Comparison of ENCODE assay signal across 9 cellular contexts in the genomic region with DNA sequence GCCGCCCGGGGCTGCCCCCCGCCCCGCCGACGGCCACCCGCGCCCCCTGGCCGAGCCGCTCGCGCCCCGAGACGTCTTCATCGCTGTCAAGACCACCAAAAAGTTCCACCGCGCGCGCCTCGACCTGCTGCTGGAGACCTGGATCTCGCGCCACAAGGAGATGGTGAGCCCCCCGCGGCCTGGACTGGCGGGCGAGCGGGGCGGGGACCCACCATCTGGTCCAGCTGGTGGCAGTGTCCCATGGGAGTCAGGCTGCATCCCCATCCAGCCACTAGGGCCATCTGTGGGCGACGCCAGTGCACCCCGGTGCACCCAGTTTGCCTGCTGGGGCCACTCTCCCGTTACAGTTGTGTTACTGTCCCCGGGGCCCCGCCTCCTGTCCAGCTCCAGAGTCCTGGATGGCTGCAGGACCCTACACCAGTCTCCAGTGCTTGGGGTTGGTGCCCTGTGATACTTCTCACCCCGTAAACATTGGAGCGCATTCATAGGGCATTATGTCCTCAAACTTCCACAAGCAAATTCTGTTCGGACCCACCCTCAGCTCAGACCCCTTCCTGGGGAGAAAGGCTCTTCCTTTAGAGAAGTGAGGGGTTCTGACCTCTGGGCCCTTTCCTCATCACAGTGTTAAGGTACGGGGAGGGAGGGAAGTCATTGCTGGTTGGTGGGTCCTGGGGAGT. TPM values are rescaled to one million over a fixed set of nuclear protein-coding genes. Genes with fewer than 3 reads are reported as not detected.
A peak's percentile ranks its signal among the peaks of the same experiment; 100 is the strongest.
DNase-seq lines count a peak whose midpoint lies in the region; ATAC-seq, FAIRE-seq and TF ChIP-seq lines count a peak whose summit lies in the region.
"Had no signal": no experiment of that assay in that cellular context is flagged by ENCODE, and none has a peak within 500 bp of the region (broad histone marks: within the 10 kb centered on the region; RNA-seq: fewer than 3 reads in every experiment).

No MANE protein-coding gene starts in this region.

- no peak overlapping the region for H3K9ac ChIP-seq in GM12878 (ENCODE audit: control insufficient read depth, insufficient read depth, low read length)

- no peak for TF ChIP-seq EP300 in GM12878 (IDR thresholded peaks at IDR 0.05; ENCODE audit: borderline replicate concordance in 1 of 2, control insufficient read depth in 1 of 2, low read depth in 2 of 2, low read length in 2 of 2)

- H3K4me1 ChIP-seq in GM12878 (ENCODE audit: control insufficient read depth, insufficient read depth, low read length): peaks cover 21% of the 10 kb centered on the region

- DNase-seq in NOMO-1 treated with DMSO at 0.1 percent for 48 hours (lab: John Stamatoyannopoulos, UW; ENCODE audit: unreplicated experiment) (peak; percentile 8), NOMO-1 treated with dmso at 0.1 percent for 144 hours (lab: John Stamatoyannopoulos, UW; ENCODE audit: unreplicated experiment) (no peak), NCI-H2171 (lab: John Stamatoyannopoulos, UW) (peak; percentile 54), GM12878 (ENCODE audit: low read depth, low spot score) (no peak), lower leg skin (ENCODE audit: low spot score in 2 of 2) (peak in 1 of 2 donors; percentile 89), type B pancreatic cell (ENCODE audit: extremely low spot score, unreplicated experiment) (no peak)
- no peak for DNase-seq in effector CD4-positive, alpha-beta T cell

- RAD21 ChIA-PET in GM12878 (lab: Charles Lee; ENCODE audit: unreplicated experiment): interaction anchor here (0.7 to 1.2 kb wide), 3 partner anchors 9 to 46 kb away, joined by 3 to 4 read pairs (median 3); no protein-coding TSS in a partner anchor

- WGBS in GM12878 (ENCODE audit: insufficient coverage, insufficient replicate concordance, low lambda C conversion rate, missing lambda C conversion rate): 3% methylated on average over 18 of the region's 38 CpGs
- WGBS in lower leg skin, 2 donors: 3 to 4% methylated on average over 14 to 30 of the region's 38 CpGs

- H3K9me3 Mint-ChIP-seq in type B pancreatic cell: no peaks in the 10 kb centered on the region

- peaks cover 25% of the 10 kb centered on the region for H3K4me1 Mint-ChIP-seq in type B pancreatic cell (ENCODE audit: unreplicated experiment)

- TF ChIP-seq CTCF in GM12878 (IDR thresholded peaks at IDR 0.05 in 2 of 3, conservative IDR thresholded peaks at IDR 0.05 in 1 of 3; ENCODE audit: control insufficient read depth in 2 of 3, extremely low read depth in 1 of 3, insufficient read depth in 1 of 3, low read depth in 3 of 3, low read length in 3 of 3) (0 out of 6 replicates have a peak, but pooled peaks of 1 of the 3 experiments have one; percentile 3), lower leg skin (IDR thresholded peaks at IDR 0.05) (no peak), type B pancreatic cell (conservative IDR thresholded peaks at IDR 0.05) (no peak)

- peak overlapping the region; percentile 44 for H3K4me2 ChIP-seq in GM12878 (ENCODE audit: control insufficient read depth, insufficient read depth)

- peaks cover 31% of the 10 kb centered on the region for H3K27me3 Mint-ChIP-seq in type B pancreatic cell

- H3K36me3 ChIP-seq in GM12878 (ENCODE audit: control insufficient read depth in 2 of 2, insufficient read depth in 2 of 2, low read length in 1 of 2): no peaks in the 10 kb centered on the region

- peak overlapping the region; percentile 22; the same call in 1 of the 2 replicates for H3K4me3 ChIP-seq in GM12878
- peak overlapping the region; percentile 47 for H3K4me3 ChIP-seq in lower leg skin (ENCODE audit: low read depth, poor library complexity, severe bottlenecking)

- no peak for TF ChIP-seq RAD21 in GM12878 (IDR thresholded peaks at IDR 0.05; ENCODE audit: insufficient read depth, low read depth, low read length)

- H4K20me1 ChIP-seq in GM12878 (ENCODE audit: control insufficient read depth, insufficient read depth): no peaks in the 10 kb centered on the region

- H2AFZ ChIP-seq in GM12878 (ENCODE audit: control insufficient read depth, low read depth, low read length): no peak overlapping the region

- peaks cover 0 to 11% of the 10 kb centered on the region in 2 experiments; a peak in 3 of 4 replicates for H3K27me3 ChIP-seq in GM12878 (replicated peaks in 1 of 2; ENCODE audit: control insufficient read depth in 2 of 2, insufficient read depth in 2 of 2, low read length in 1 of 2)
- H3K27me3 ChIP-seq: adrenal gland had no signal

- H3K9me3 ChIP-seq in GM12878 (replicated peaks; ENCODE audit: control insufficient read depth, insufficient read depth, low read length): no peaks in the 10 kb centered on the region
- H3K9me3 ChIP-seq: adrenal gland had no signal

- H3K4me3 Mint-ChIP-seq in type B pancreatic cell: peak overlapping the region; percentile 88

- H3K27ac ChIP-seq in GM12878 (ENCODE audit: control insufficient read depth, insufficient read depth): no peak overlapping the region

- peak overlapping the region; percentile 31 for H3K27ac Mint-ChIP-seq in type B pancreatic cell

- no TSS peak for BruUV-seq in GM12878 (replicated peaks; lab: Mats Ljungman, UMichigan)

- POLR2A ChIA-PET in GM12878 (lab: Charles Lee): interaction anchor here (1.0 to 2.3 kb wide), 2 partner anchors 10 to 33 kb away, joined by 4 to 8 read pairs; no protein-coding TSS in a partner anchor

- in situ Hi-C loops in GM12878 (cut with MboI): no loop called here

- SMC1A ChIA-PET in GM12878 (lab: Charles Lee; ENCODE audit: uncharacterized antibody, unreplicated experiment): no interaction called here

- TF ChIP-seq POLR2A in GM12878 (IDR thresholded peaks at IDR 0.05; ENCODE audit: low read depth, low read length) (no peak), lower leg skin (IDR thresholded peaks at IDR 0.05) (no peak)

- no peaks in the 10 kb centered on the region for H3K79me2 ChIP-seq in GM12878 (ENCODE audit: control insufficient read depth, insufficient read depth, low read length)

- ATAC-seq in GM12878 (no peak), GM18867 (IDR thresholded peaks at IDR 0.05; ENCODE audit: unreplicated experiment) (no peak)

- CTCF ChIA-PET in GM12878 (lab: Yijun Ruan, JAX): interaction anchor here (0.7 kb wide), 1 partner anchor 47 kb away, joined by 3 read pairs; no protein-coding TSS in a partner anchor

- intact Hi-C loops in GM12878 (cut with micrococcal nuclease; ENCODE audit: unreplicated experiment): no loop called here
- intact Hi-C loops in lower leg skin (cut with DNase I; ENCODE audit: low total_unique reads): no loop called here

- no peak for FAIRE-seq in GM12878 (lab: Jason Lieb, UNC)

- H3K36me3 Mint-ChIP-seq in type B pancreatic cell: no peaks in the 10 kb centered on the region

RNA-seq across cellular contexts. Expression of gene LFNG, which starts 0.7 kb away (rescaled TPM):
- 6.2 and 7.0 TPM in 2 replicates for total RNA-seq in GM12878 (2013; cell fraction: nucleolus; rRNA removed)
- total RNA-seq in GM12878 (2014; rRNA removed) (0.11 and 0.68 TPM in 2 replicates), GM12878 (2014; rRNA removed; fragmentation: Illumina TruSeq; extraction: Trizol) (0.22 and 0.23 TPM in 2 replicates), GM12878 (2021) (0.62 and 0.80 TPM in 2 replicates), lower leg skin (100 to 1,000 TPM; 104 to 169 (median 139) TPM), type B pancreatic cell (ENCODE audit: low replicate concordance) (5.0 and 15.3 TPM in 2 replicates)
- not detected for polyA plus RNA-seq in GM12878 (2011; ENCODE audit: low read depth)
- polyA plus RNA-seq in GM12878 (2011; rRNA removed) (0.33 and 0.43 TPM in 2 replicates), GM12878 (2014; fragmentation: Illumina TruSeq; extraction: Trizol) (0.15 TPM in 1 of 2 replicates, not detected in the other), GM12878 (2014; fragmentation: Nextera tagmentation; extraction: Ambion mirVana) (under 1 TPM; 0.09 to 0.18 TPM), GM12878 (2014; rRNA removed) (0.68 and 0.81 TPM in 2 replicates), GM12878 (2016; fragmentation: Nextera tagmentation; extraction: Ambion mirVana) (not detected)
- polyA plus RNA-seq in GM12878 (2011; cell fraction: cytosol; rRNA removed): 0.48 and 0.51 TPM in 2 replicates
- 1.6 and 1.7 TPM in 2 replicates for polyA plus RNA-seq in GM12878 (2011; cell fraction: nucleus; rRNA removed)
- polyA plus RNA-seq in GM12878 (2012): 0.15 and 0.35 TPM in 2 replicates
- polyA minus RNA-seq in GM12878 (2011; rRNA and poly(A)+ RNA removed): 0.15 and 0.26 TPM in 2 replicates
- polyA minus RNA-seq in GM12878 (2011; cell fraction: cytosol; rRNA and poly(A)+ RNA removed): not detected in 2 replicates
- polyA minus RNA-seq in GM12878 (2011; cell fraction: nucleus; rRNA and poly(A)+ RNA removed): 0.73 and 2.0 TPM in 2 replicates

RNA-seq across cellular contexts. Expression of gene BRAT1, which starts 35.1 kb away (rescaled TPM):
- 26.3 and 30.6 TPM in 2 replicates for total RNA-seq in GM12878 (2013; cell fraction: nucleolus; rRNA removed)
- total RNA-seq in GM12878 (2014; rRNA removed) (27.2 and 35.2 TPM in 2 replicates), GM12878 (2014; rRNA removed; fragmentation: Illumina TruSeq; extraction: Trizol) (4.1 and 5.2 TPM in 2 replicates), GM12878 (2021) (31.0 and 32.8 TPM in 2 replicates), lower leg skin (10 to 100 TPM; 40.5 to 88.4 (median 60.6) TPM), type B pancreatic cell (ENCODE audit: low replicate concordance) (25.2 and 40.3 TPM in 2 replicates)
- polyA plus RNA-seq in GM12878 (2011; ENCODE audit: low read depth): 4.9 TPM
- polyA plus RNA-seq in GM12878 (2011; rRNA removed) (2.9 and 8.1 TPM in 2 replicates), GM12878 (2014; fragmentation: Illumina TruSeq; extraction: Trizol) (0.76 and 3.3 TPM in 2 replicates), GM12878 (2014; fragmentation: Nextera tagmentation; extraction: Ambion mirVana) (under 1 TPM; 0.13 to 0.68 TPM), GM12878 (2014; rRNA removed) (23.8 and 32.6 TPM in 2 replicates), GM12878 (2016; fragmentation: Nextera tagmentation; extraction: Ambion mirVana) (10 to 100 TPM; 43.6 to 53.3 TPM)
- polyA plus RNA-seq in GM12878 (2011; cell fraction: cytosol; rRNA removed): 13.5 and 22.0 TPM in 2 replicates
- polyA plus RNA-seq in GM12878 (2011; cell fraction: nucleus; rRNA removed): 101 and 131 TPM in 2 replicates
- polyA plus RNA-seq in GM12878 (2012): 16.8 and 17.2 TPM in 2 replicates
- polyA minus RNA-seq in GM12878 (2011; rRNA and poly(A)+ RNA removed): 3.9 and 12.8 TPM in 2 replicates
- polyA minus RNA-seq in GM12878 (2011; cell fraction: cytosol; rRNA and poly(A)+ RNA removed): 9.5 and 9.9 TPM in 2 replicates
- 10.8 and 17.3 TPM in 2 replicates for polyA minus RNA-seq in GM12878 (2011; cell fraction: nucleus; rRNA and poly(A)+ RNA removed)

RNA-seq across cellular contexts. Expression of gene IQCE, which starts 38.5 kb away (rescaled TPM):
- total RNA-seq in GM12878 (2013; cell fraction: nucleolus; rRNA removed): 15.3 and 19.5 TPM in 2 replicates
- 3.7 and 4.3 TPM in 2 replicates for total RNA-seq in GM12878 (2014; rRNA removed)
- 2.3 and 2.5 TPM in 2 replicates for total RNA-seq in GM12878 (2014; rRNA removed; fragmentation: Illumina TruSeq; extraction: Trizol)
- total RNA-seq in GM12878 (2021): 7.9 and 8.1 TPM in 2 replicates
- polyA plus RNA-seq in GM12878 (2011; ENCODE audit: low read depth): 0.75 TPM
- 2.8 and 3.7 TPM in 2 replicates for polyA plus RNA-seq in GM12878 (2011; rRNA removed)
- 2.9 and 3.7 TPM in 2 replicates for polyA plus RNA-seq in GM12878 (2011; cell fraction: cytosol; rRNA removed)
- 13.7 and 15.4 TPM in 2 replicates for polyA plus RNA-seq in GM12878 (2011; cell fraction: nucleus; rRNA removed)
- 2.0 and 2.6 TPM in 2 replicates for polyA plus RNA-seq in GM12878 (2012)
- polyA plus RNA-seq in GM12878 (2014; fragmentation: Illumina TruSeq; extraction: Trizol): 3.0 and 3.1 TPM in 2 replicates
- under 1 TPM; 0.37 to 0.45 TPM for polyA plus RNA-seq in GM12878 (2014; fragmentation: Nextera tagmentation; extraction: Ambion mirVana)
- polyA plus RNA-seq in GM12878 (2014; rRNA removed): 5.6 and 6.1 TPM in 2 replicates
- polyA plus RNA-seq in GM12878 (2016; fragmentation: Nextera tagmentation; extraction: Ambion mirVana): 1 to 10 TPM; 5.8 to 5.9 TPM
- polyA minus RNA-seq in GM12878 (2011; rRNA and poly(A)+ RNA removed): 2.5 and 4.9 TPM in 2 replicates
- polyA minus RNA-seq in GM12878 (2011; cell fraction: cytosol; rRNA and poly(A)+ RNA removed): 1.1 and 3.7 TPM in 2 replicates
- 3.4 and 6.5 TPM in 2 replicates for polyA minus RNA-seq in GM12878 (2011; cell fraction: nucleus; rRNA and poly(A)+ RNA removed)
- 10 to 100 TPM; 10.5 to 18.6 (median 12.8) TPM for total RNA-seq in lower leg skin
- 25.7 and 35.2 TPM in 2 replicates for total RNA-seq in type B pancreatic cell (ENCODE audit: low replicate concordance)

RNA-seq across cellular contexts. Expression of gene GRIFIN, which starts 44.1 kb away (rescaled TPM):
- total RNA-seq in GM12878 (2013; cell fraction: nucleolus; rRNA removed): not detected in 2 replicates
- total RNA-seq in GM12878 (2014; rRNA removed) (not detected in 2 replicates), GM12878 (2014; rRNA removed; fragmentation: Illumina TruSeq; extraction: Trizol) (not detected in 2 replicates), GM12878 (2021) (not detected in 2 replicates), lower leg skin (not detected), type B pancreatic cell (ENCODE audit: low replicate concordance) (not detected in 2 replicates)
- polyA plus RNA-seq in GM12878 (2011; ENCODE audit: low read depth): not detected
- polyA plus RNA-seq in GM12878 (2011; rRNA removed) (not detected in 2 replicates), GM12878 (2014; fragmentation: Illumina TruSeq; extraction: Trizol) (not detected in 2 replicates), GM12878 (2014; fragmentation: Nextera tagmentation; extraction: Ambion mirVana) (not detected), GM12878 (2014; rRNA removed) (not detected in 2 replicates), GM12878 (2016; fragmentation: Nextera tagmentation; extraction: Ambion mirVana) (not detected)
- not detected in 2 replicates for polyA plus RNA-seq in GM12878 (2011; cell fraction: cytosol; rRNA removed)
- not detected in 2 replicates for polyA plus RNA-seq in GM12878 (2011; cell fraction: nucleus; rRNA removed)
- polyA plus RNA-seq in GM12878 (2012): not detected in 2 replicates
- polyA minus RNA-seq in GM12878 (2011; rRNA and poly(A)+ RNA removed): not detected in 2 replicates
- polyA minus RNA-seq in GM12878 (2011; cell fraction: cytosol; rRNA and poly(A)+ RNA removed): not detected in 2 replicates
- polyA minus RNA-seq in GM12878 (2011; cell fraction: nucleus; rRNA and poly(A)+ RNA removed): not detected in 2 replicates
- total RNA-seq: adrenal gland had no signal
- polyA plus RNA-seq: adrenal gland had no signal

Comparison
In these comparisons a context has a peak if more than half of its experiments do, and no peak if none do; other contexts are left out.
1. DNase-seq: peak in NOMO-1 treated with DMSO at 0.1 percent for 48 hours (single experiment) and NCI-H2171 (single experiment); none in NOMO-1 treated with dmso at 0.1 percent for 144 hours (single experiment), GM12878 (single experiment), type B pancreatic cell (single experiment) and effector CD4-positive, alpha-beta T cell (single experiment).